In the genomic region with DNA sequence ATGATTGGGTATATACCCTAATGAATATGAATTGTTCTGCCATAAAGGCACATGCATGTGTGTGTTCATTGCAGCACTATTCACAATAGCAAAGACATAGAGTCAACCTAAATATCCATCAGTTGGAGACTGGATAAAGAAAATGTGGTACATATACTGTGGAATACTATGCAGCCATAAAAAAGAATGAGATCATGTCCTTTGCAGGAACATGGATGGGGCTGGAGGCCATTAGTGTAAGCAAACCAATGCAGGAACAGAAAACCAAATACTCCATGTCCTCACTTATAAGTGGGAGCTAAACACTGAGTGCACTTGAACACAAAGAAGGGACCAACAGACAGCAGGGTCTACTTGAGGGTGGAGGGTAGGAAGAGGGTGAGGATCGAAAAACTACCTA, we compare ENCODE assay signal across 1 cellular context.
TF ChIP-seq lines count a peak whose summit lies in the region.

No MANE protein-coding gene starts in this region.

TF ChIP-seq in endothelial cell of umbilical vein, 7 proteins besides CTCF, POLR2A, EP300 and RAD21:
- TF ChIP-seq MYC (IDR thresholded peaks at IDR 0.05; ENCODE audit: low read depth, low read length) (no peak), JUN (IDR thresholded peaks at IDR 0.05; ENCODE audit: borderline replicate concordance, insufficient read depth, insufficient read length, low read depth) (no peak), FOS (IDR thresholded peaks at IDR 0.05; ENCODE audit: borderline replicate concordance, insufficient read depth, low read length) (no peak), GATA2 (IDR thresholded peaks at IDR 0.05; ENCODE audit: insufficient read depth, insufficient read length, low read depth, low read length) (no peak), POLR2AphosphoS5 (IDR thresholded peaks at IDR 0.05; ENCODE audit: insufficient read depth, low read depth, low read length) (no peak), EZH2 (IDR thresholded peaks at IDR 0.05; ENCODE audit: borderline replicate concordance, low read depth, low read length, severe bottlenecking) (no peak)
- TF ChIP-seq, protein P1, sequence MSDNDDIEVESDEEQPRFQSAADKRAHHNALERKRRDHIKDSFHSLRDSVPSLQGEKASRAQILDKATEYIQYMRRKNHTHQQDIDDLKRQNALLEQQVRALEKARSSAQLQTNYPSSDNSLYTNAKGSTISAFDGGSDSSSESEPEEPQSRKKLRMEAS (IDR thresholded peaks at IDR 0.05; ENCODE audit: insufficient read depth, insufficient read length), result no peak
